Comparison of ENCODE assay signal across 12 cellular contexts in genomic region chr17:57906910-57907309, GRCh38. TPM values are rescaled to one million over a fixed set of nuclear protein-coding genes. Genes with fewer than 3 reads are reported as not detected.
DNase-seq lines count a peak whose midpoint lies in the region; ATAC-seq, FAIRE-seq and TF ChIP-seq lines count a peak whose summit lies in the region.
"Had no signal": no experiment of that assay in that cellular context is flagged by ENCODE, and none has a peak within 500 bp of the region (broad histone marks: within the 10 kb centered on the region; RNA-seq: fewer than 3 reads in every experiment).

No MANE protein-coding gene starts in this region.

- H3K4me1 ChIP-seq in ectodermal cell (ENCODE audit: control insufficient read depth, insufficient read depth, low read length) = peaks cover 40% of the 10 kb centered on the region

- DNase-seq in D721Med (ENCODE audit: insufficient read length, low spot score) (no peak), NCI-H524 (lab: John Stamatoyannopoulos, UW) (peak; percentile 54 to 84), osteocyte (ENCODE audit: extremely low spot score, unreplicated experiment) (no peak), T-helper 9 cell (no peak), left lobe of liver (ENCODE audit: low spot score) (no peak)
- DNase-seq in activated CD4-positive, alpha-beta T cell treated with anti-CD3 and anti-CD28 coated beads, Interleukin-2, amount 10 ng/mL, durations not matched to agents 24 days and 14 days = no peak
- DNase-seq in NK-92 treated with Interleukin-12 subunit alpha and Interleukin-12 subunit beta, amount 100 ng/mL, for 24 hours (lab: John Stamatoyannopoulos, UW) = no peak
- DNase-seq: activated B cell treated with CpG ODN at 0.5 μM for 24 hours; amniotic stem cell; NCI-H2081 treated with DMSO at 0.1 percent for 48 hours; stimulated activated naive CD4-positive, alpha-beta T cell treated with Interleukin-2 at 50 U/mL for 16 hours had no signal

- peaks cover 26% of the 10 kb centered on the region for H3K4me1 Mint-ChIP-seq in osteocyte (ENCODE audit: unreplicated experiment)
- peaks cover 11% of the 10 kb centered on the region for H3K4me1 Mint-ChIP-seq in activated CD4-positive, alpha-beta T cell treated with anti-CD3 and anti-CD28 coated beads, Interleukin-2, amount 10 ng/mL, durations not matched to agents 24 days and 14 days

- no peaks in the 10 kb centered on the region for H3K36me3 Mint-ChIP-seq in osteocyte (ENCODE audit: unreplicated experiment)
- no peaks in the 10 kb centered on the region for H3K36me3 Mint-ChIP-seq in activated CD4-positive, alpha-beta T cell treated with anti-CD3 and anti-CD28 coated beads, Interleukin-2, amount 10 ng/mL, durations not matched to agents 24 days and 14 days (ENCODE audit: low read depth)

- FAIRE-seq in D721Med (lab: Jason Lieb, UNC) = no peak

- no peaks in the 10 kb centered on the region for H3K9me3 Mint-ChIP-seq in osteocyte (ENCODE audit: unreplicated experiment)
- no peaks in the 10 kb centered on the region for H3K9me3 Mint-ChIP-seq in activated CD4-positive, alpha-beta T cell treated with anti-CD3 and anti-CD28 coated beads, Interleukin-2, amount 10 ng/mL, durations not matched to agents 24 days and 14 days
- H3K9me3 Mint-ChIP-seq: activated B cell treated with CpG ODN at 0.5 μM for 24 hours had no signal

- H3K27me3 Mint-ChIP-seq in osteocyte (ENCODE audit: unreplicated experiment) = no peaks in the 10 kb centered on the region
- peaks cover 14% of the 10 kb centered on the region for H3K27me3 Mint-ChIP-seq in activated CD4-positive, alpha-beta T cell treated with anti-CD3 and anti-CD28 coated beads, Interleukin-2, amount 10 ng/mL, durations not matched to agents 24 days and 14 days

- peak; percentile 26 for TF ChIP-seq CTCF in D721Med (IDR thresholded peaks at IDR 0.05; ENCODE audit: insufficient read depth, missing control alignments)
- peak; percentile 29 for TF ChIP-seq CTCF in osteocyte (IDR thresholded peaks at IDR 0.05)

- H3K27me3 ChIP-seq in ectodermal cell (ENCODE audit: control insufficient read depth, insufficient read depth, low read length, poor library complexity, severe bottlenecking) = no peaks in the 10 kb centered on the region

- no peak overlapping the region for H3K4me3 Mint-ChIP-seq in osteocyte (ENCODE audit: unreplicated experiment)
- no peak overlapping the region for H3K4me3 Mint-ChIP-seq in activated CD4-positive, alpha-beta T cell treated with anti-CD3 and anti-CD28 coated beads, Interleukin-2, amount 10 ng/mL, durations not matched to agents 24 days and 14 days
- H3K4me3 Mint-ChIP-seq: activated B cell treated with CpG ODN at 0.5 μM for 24 hours had no signal

- H3K27ac ChIP-seq in ectodermal cell (ENCODE audit: insufficient read depth, low read depth, low read length, poor library complexity, severe bottlenecking) = peak overlapping the region; percentile 88

- intact Hi-C loops in activated CD4-positive, alpha-beta T cell treated with anti-CD3 and anti-CD28 coated beads, Interleukin-2, amount 10 ng/mL, durations not matched to agents 24 days and 14 days (cut with micrococcal nuclease) = no loop called here

- WGBS in ectodermal cell, 2 experiments = 64 to 65% methylated on average over 7 of the region's 7 CpGs

- H3K4me3 ChIP-seq in ectodermal cell (ENCODE audit: insufficient read depth, low read depth, low read length) = no peak overlapping the region

- no peak for ATAC-seq in left lobe of liver

- H3K9me3 ChIP-seq in ectodermal cell (ENCODE audit: control insufficient read depth, low read length) = no peaks in the 10 kb centered on the region

- H3K27ac Mint-ChIP-seq in osteocyte (ENCODE audit: unreplicated experiment) = no peak overlapping the region
- H3K27ac Mint-ChIP-seq in activated CD4-positive, alpha-beta T cell treated with anti-CD3 and anti-CD28 coated beads, Interleukin-2, amount 10 ng/mL, durations not matched to agents 24 days and 14 days = no peak overlapping the region
- H3K27ac Mint-ChIP-seq: activated B cell treated with CpG ODN at 0.5 μM for 24 hours had no signal

- no peaks in the 10 kb centered on the region for H3K36me3 ChIP-seq in ectodermal cell (ENCODE audit: control insufficient read depth, insufficient read depth, low read length)

RNA-seq across cellular contexts. Expression of gene CUEDC1, which starts 48.3 kb away (rescaled TPM):
- polyA plus RNA-seq in ectodermal cell (2013, experiment 1 of 4) = 32.6 TPM
- 26.0 TPM for polyA plus RNA-seq in ectodermal cell (2013, experiment 2 of 4)
- 19.9 TPM for polyA plus RNA-seq in ectodermal cell (2013, experiment 3 of 4)
- 21.5 TPM for polyA plus RNA-seq in ectodermal cell (2013, experiment 4 of 4)
- 34.7 and 38.4 TPM in 2 replicates for total RNA-seq in osteocyte
- 0.50 and 0.58 TPM in 2 replicates for total RNA-seq in activated CD4-positive, alpha-beta T cell treated with anti-CD3 and anti-CD28 coated beads, Interleukin-2, amount 10 ng/mL, durations not matched to agents 24 days and 14 days
- total RNA-seq in left lobe of liver = 8.1 TPM
- total RNA-seq: activated B cell treated with CpG ODN at 0.5 μM for 24 hours had no signal

RNA-seq across cellular contexts. Expression of gene MRPS23, which starts 57.1 kb away (rescaled TPM):
- polyA plus RNA-seq in ectodermal cell (2013, experiment 1 of 4) = 40.3 TPM
- 42.0 TPM for polyA plus RNA-seq in ectodermal cell (2013, experiment 2 of 4)
- 31.9 TPM for polyA plus RNA-seq in ectodermal cell (2013, experiment 3 of 4)
- polyA plus RNA-seq in ectodermal cell (2013, experiment 4 of 4) = 38.3 TPM
- total RNA-seq in osteocyte (28.3 and 35.0 TPM in 2 replicates), left lobe of liver (13.1 TPM)
- total RNA-seq in activated CD4-positive, alpha-beta T cell treated with anti-CD3 and anti-CD28 coated beads, Interleukin-2, amount 10 ng/mL, durations not matched to agents 24 days and 14 days = 83.3 and 84.8 TPM in 2 replicates

Comparison
In these comparisons a context has a peak if more than half of its experiments do, and no peak if none do; other contexts are left out.
1. DNase-seq: peak in NCI-H524 (2 of 2); none in D721Med (single experiment), osteocyte (single experiment), activated CD4-positive, alpha-beta T cell treated with anti-CD3 and anti-CD28 coated beads, Interleukin-2, amount 10 ng/mL, durations not matched to agents 24 days and 14 days (single experiment), NK-92 treated with Interleukin-12 subunit alpha and Interleukin-12 subunit beta, amount 100 ng/mL, for 24 hours (single experiment), T-helper 9 cell (single experiment) and left lobe of liver (single experiment).